12 cellular contexts compared by ENCODE assay signal in genomic region chr1:144558516-144558915, GRCh38. TPM values are rescaled to one million over a fixed set of nuclear protein-coding genes. Genes with fewer than 3 reads are reported as not detected.
DNase-seq lines count a peak whose midpoint lies in the region; ATAC-seq and TF ChIP-seq lines count a peak whose summit lies in the region.
"Not testable (repeated sequence)": the region's sequence is repeated elsewhere in the genome, so short reads cannot be mapped to it uniquely, and the experiment has no call there.
"Had no signal": no experiment of that assay in that cellular context is flagged by ENCODE, and none has a peak within 500 bp of the region (broad histone marks: within the 10 kb centered on the region; RNA-seq: fewer than 3 reads in every experiment).

No MANE protein-coding gene starts in this region.

- H3K9me3 Mint-ChIP-seq in IgD-negative memory B cell; WTC11; activated T-cell treated with anti-CD3 and anti-CD28 coated beads, Interleukin-2, amount 50 U/mL, for 24 hours; activated naive CD4-positive, alpha-beta T cell treated with anti-CD3 and anti-CD28 coated beads, Interleukin-2, amount 50 U/mL, for 72 hours; effector memory CD8-positive, alpha-beta T cell; natural killer cell treated with Interleukin-12 subunit alpha and Interleukin-12 subunit beta and Interleukin-15 and Interleukin-18, amount 100 ng/mL, for 72 hours; stimulated activated naive CD8-positive, alpha-beta T cell treated with anti-CD3 and anti-CD28 coated beads, Interleukin-15, Interleukin-2, amounts not matched to agents 100 ng/mL and 50 ng/mL, for 24 hours: not testable (repeated sequence)

- H3K27me3 Mint-ChIP-seq in IgD-negative memory B cell; WTC11 (ENCODE audit: low read depth); activated T-cell treated with anti-CD3 and anti-CD28 coated beads, Interleukin-2, amount 50 U/mL, for 24 hours; effector memory CD8-positive, alpha-beta T cell; natural killer cell treated with Interleukin-12 subunit alpha and Interleukin-12 subunit beta and Interleukin-15 and Interleukin-18, amount 100 ng/mL, for 72 hours; stimulated activated naive CD8-positive, alpha-beta T cell treated with anti-CD3 and anti-CD28 coated beads, Interleukin-15, Interleukin-2, amounts not matched to agents 100 ng/mL and 50 ng/mL, for 24 hours: not testable (repeated sequence)

- ATAC-seq in WTC11; activated naive CD4-positive, alpha-beta T cell treated with anti-CD3 and anti-CD28 coated beads, Interleukin-2, amount 50 U/mL, for 72 hours; effector memory CD8-positive, alpha-beta T cell (replicated peaks); natural killer cell treated with Interleukin-12 subunit alpha and Interleukin-12 subunit beta and Interleukin-15 and Interleukin-18, amount 100 ng/mL, for 72 hours: not testable (repeated sequence)

- H3K4me3 Mint-ChIP-seq in IgD-negative memory B cell (peak overlapping the region; percentile 7 to 82 (median 34)), WTC11 (peak overlapping the region; percentile 49)
- peak overlapping the region; percentile 38 for H3K4me3 Mint-ChIP-seq in activated T-cell treated with anti-CD3 and anti-CD28 coated beads, Interleukin-2, amount 50 U/mL, for 24 hours
- peak overlapping the region; percentile 34 to 45 for H3K4me3 Mint-ChIP-seq in effector memory CD8-positive, alpha-beta T cell
- peak overlapping the region; percentile 25 for H3K4me3 Mint-ChIP-seq in natural killer cell treated with Interleukin-12 subunit alpha and Interleukin-12 subunit beta and Interleukin-15 and Interleukin-18, amount 100 ng/mL, for 72 hours
- H3K4me3 Mint-ChIP-seq in stimulated activated naive CD8-positive, alpha-beta T cell treated with anti-CD3 and anti-CD28 coated beads, Interleukin-15, Interleukin-2, amounts not matched to agents 100 ng/mL and 50 ng/mL, for 24 hours: peak overlapping the region; percentile 65

- peak overlapping the region in 2 of 3 donors; percentile 81 to 95 for H3K27ac Mint-ChIP-seq in IgD-negative memory B cell
- not testable (repeated sequence) for H3K27ac Mint-ChIP-seq in WTC11
- H3K27ac Mint-ChIP-seq in activated T-cell treated with anti-CD3 and anti-CD28 coated beads, Interleukin-2, amount 50 U/mL, for 24 hours: peak overlapping the region; percentile 61
- H3K27ac Mint-ChIP-seq in activated naive CD4-positive, alpha-beta T cell treated with anti-CD3 and anti-CD28 coated beads, Interleukin-2, amount 50 U/mL, for 72 hours: peak overlapping the region; percentile 82 to 86
- H3K27ac Mint-ChIP-seq in effector memory CD8-positive, alpha-beta T cell: peak overlapping the region; percentile 65
- H3K27ac Mint-ChIP-seq in natural killer cell treated with Interleukin-12 subunit alpha and Interleukin-12 subunit beta and Interleukin-15 and Interleukin-18, amount 100 ng/mL, for 72 hours: peak overlapping the region in 1 of 2 donors; percentile 8
- peak overlapping the region; percentile 83 for H3K27ac Mint-ChIP-seq in stimulated activated naive CD8-positive, alpha-beta T cell treated with anti-CD3 and anti-CD28 coated beads, Interleukin-15, Interleukin-2, amounts not matched to agents 100 ng/mL and 50 ng/mL, for 24 hours

- peak overlapping the region; percentile 69 for H3K27ac ChIP-seq in 22Rv1

- H3K36me3 Mint-ChIP-seq in IgD-negative memory B cell; WTC11; activated T-cell treated with anti-CD3 and anti-CD28 coated beads, Interleukin-2, amount 50 U/mL, for 24 hours (ENCODE audit: low read depth); activated naive CD4-positive, alpha-beta T cell treated with anti-CD3 and anti-CD28 coated beads, Interleukin-2, amount 50 U/mL, for 72 hours; natural killer cell treated with Interleukin-12 subunit alpha and Interleukin-12 subunit beta and Interleukin-15 and Interleukin-18, amount 100 ng/mL, for 72 hours; stimulated activated naive CD8-positive, alpha-beta T cell treated with anti-CD3 and anti-CD28 coated beads, Interleukin-15, Interleukin-2, amounts not matched to agents 100 ng/mL and 50 ng/mL, for 24 hours (ENCODE audit: low read depth): not testable (repeated sequence)
- H3K36me3 Mint-ChIP-seq in effector memory CD8-positive, alpha-beta T cell (ENCODE audit: insufficient read depth): peaks cover 29% of the 10 kb centered on the region

- CTCF ChIA-PET in WTC11 (lab: Charles Lee): not testable (repeated sequence)

- not testable (repeated sequence) for TF ChIP-seq CTCF in 22Rv1 (IDR thresholded peaks at IDR 0.05); WTC11 (IDR thresholded peaks at IDR 0.05)

- not testable (repeated sequence) for DNase-seq in WTC11 (ENCODE audit: low spot score); activated T-cell treated with anti-CD3 and anti-CD28 coated beads, Interleukin-2, amount 50 U/mL, for 24 hours; activated naive CD4-positive, alpha-beta T cell treated with anti-CD3 and anti-CD28 coated beads, Interleukin-2, amount 50 U/mL, for 72 hours (ENCODE audit: low spot score in 2 of 2); effector memory CD8-positive, alpha-beta T cell; natural killer cell treated with Interleukin-12 subunit alpha and Interleukin-12 subunit beta and Interleukin-15 and Interleukin-18, amount 100 ng/mL, for 72 hours (ENCODE audit: low spot score)

- POLR2A ChIA-PET in WTC11 (lab: Charles Lee): not testable (repeated sequence)

- not testable (repeated sequence) for H3K4me1 Mint-ChIP-seq in IgD-negative memory B cell; effector memory CD8-positive, alpha-beta T cell (ENCODE audit: low read depth in 2 of 2); natural killer cell treated with Interleukin-12 subunit alpha and Interleukin-12 subunit beta and Interleukin-15 and Interleukin-18, amount 100 ng/mL, for 72 hours (ENCODE audit: low read depth in 2 of 2); stimulated activated naive CD8-positive, alpha-beta T cell treated with anti-CD3 and anti-CD28 coated beads, Interleukin-15, Interleukin-2, amounts not matched to agents 100 ng/mL and 50 ng/mL, for 24 hours (ENCODE audit: low read depth)
- peaks cover 14% of the 10 kb centered on the region for H3K4me1 Mint-ChIP-seq in WTC11
- H3K4me1 Mint-ChIP-seq in activated T-cell treated with anti-CD3 and anti-CD28 coated beads, Interleukin-2, amount 50 U/mL, for 24 hours (ENCODE audit: low read depth): peaks cover 11% of the 10 kb centered on the region

RNA-seq across cellular contexts. Expression of gene PPIAL4F, which starts 34.2 kb away (rescaled TPM):
- not detected for polyA plus RNA-seq in IgD-negative memory B cell
- total RNA-seq in WTC11 (2021): not detected in 3 replicates
- not detected for total RNA-seq in activated naive CD4-positive, alpha-beta T cell treated with anti-CD3 and anti-CD28 coated beads, Interleukin-2, amount 50 U/mL, for 72 hours
- not detected for total RNA-seq in natural killer cell treated with Interleukin-12 subunit alpha and Interleukin-12 subunit beta and Interleukin-15 and Interleukin-18, amount 100 ng/mL, for 72 hours
- total RNA-seq: H9, HepG2, PC-9 had no signal
- polyA plus RNA-seq: BJ, HepG2 had no signal
